In genomic region chr6:121222656-121223055, GRCh38 we compare ENCODE assay signal across 12 cellular contexts.
DNase-seq lines count a peak whose midpoint lies in the region; ATAC-seq and FAIRE-seq lines count a peak whose summit lies in the region.
"Had no signal": no experiment of that assay in that cellular context is flagged by ENCODE, and none has a peak within 500 bp of the region (broad histone marks: within the 10 kb centered on the region; RNA-seq: fewer than 3 reads in every experiment).

No MANE protein-coding gene starts in this region.

- ATAC-seq in HG02610 (IDR thresholded peaks at IDR 0.05; ENCODE audit: unreplicated experiment), result no peak

- DNase-seq in NCI-H82 (lab: John Stamatoyannopoulos, UW), result peak; percentile 62
- no peak for DNase-seq in NCI-H82 treated with DMSO at 0.1 percent for 48 hours (lab: John Stamatoyannopoulos, UW; ENCODE audit: unreplicated experiment)
- DNase-seq in globus pallidus (ENCODE audit: low spot score), result peak; percentile 15
- peak; percentile 75 for DNase-seq in superior temporal gyrus (ENCODE audit: extremely low spot score)
- DNase-seq in activated CD4-positive, CD25-positive, alpha-beta regulatory T cell (lab: John Stamatoyannopoulos, UW), result no peak
- DNase-seq in activated CD4-positive, alpha-beta T cell treated with anti-CD3 and anti-CD28 coated beads for 4 hours, result no peak
- DNase-seq: CD4-positive, alpha-beta memory T cell; KG1; stimulated activated CD4-positive, alpha-beta T cell treated with anti-CD3 and anti-CD28 coated beads, Interleukin-4, amount 100 ng/mL, for 1 hour; upper lobe of left lung had no signal

- peak; percentile 28 for FAIRE-seq in TTC549 (lab: Jason Lieb, UNC)

Comparison
In these comparisons a context has a peak if more than half of its experiments do, and no peak if none do; other contexts are left out.
1. DNase-seq: peak in NCI-H82 (single experiment), globus pallidus (single experiment) and superior temporal gyrus (single experiment); none in NCI-H82 treated with DMSO at 0.1 percent for 48 hours (single experiment), activated CD4-positive, CD25-positive, alpha-beta regulatory T cell (0 of 4) and activated CD4-positive, alpha-beta T cell treated with anti-CD3 and anti-CD28 coated beads for 4 hours (0 of 2).